8 cellular contexts compared by ENCODE assay signal in the genomic region with DNA sequence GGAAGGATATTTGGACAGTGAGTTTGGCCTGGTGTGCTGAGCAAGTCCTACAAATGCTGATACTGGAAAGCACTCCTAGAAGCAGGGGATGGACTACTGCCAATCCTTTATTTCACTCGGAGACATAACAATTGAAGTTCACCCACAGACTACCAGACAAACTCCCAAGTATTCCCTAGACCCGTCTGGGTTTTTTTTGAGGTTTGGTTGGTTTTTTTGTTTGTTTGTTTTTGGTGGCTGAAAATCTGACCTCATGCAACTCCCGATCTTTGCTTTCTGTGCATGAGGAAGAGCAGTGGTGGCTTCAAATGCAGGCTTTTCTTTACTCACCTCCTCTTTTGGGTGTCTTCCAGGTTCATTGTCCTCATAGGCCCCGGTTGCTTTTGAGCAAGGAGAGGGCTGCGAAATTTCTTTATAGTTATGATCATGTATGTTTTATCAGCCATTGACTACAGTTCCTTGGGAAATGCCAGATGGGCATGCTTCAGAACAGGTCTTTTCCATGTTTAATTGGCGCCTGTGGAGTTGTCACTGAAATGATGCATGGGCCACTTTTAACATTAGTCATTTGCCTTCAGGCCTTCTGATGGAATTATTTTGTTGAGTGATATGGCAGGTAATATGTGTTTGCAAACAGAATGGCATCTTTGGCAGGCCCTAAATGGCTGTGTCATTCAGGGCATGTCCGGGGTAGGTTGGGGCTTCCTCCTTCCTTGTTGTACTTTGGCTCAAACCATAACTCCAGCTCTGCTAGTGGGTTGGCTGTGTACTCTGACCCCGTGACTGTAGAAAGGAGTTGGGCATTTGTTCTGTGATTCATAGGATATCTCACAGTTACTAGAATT. TPM values are rescaled to one million over a fixed set of nuclear protein-coding genes. Genes with fewer than 3 reads are reported as not detected.
A peak's percentile ranks its signal among the peaks of the same experiment; 100 is the strongest.
DNase-seq lines count a peak whose midpoint lies in the region; FAIRE-seq and TF ChIP-seq lines count a peak whose summit lies in the region.

No MANE protein-coding gene starts in this region.

- H3K36me3 ChIP-seq in spleen, result no peaks in the 10 kb centered on the region

- peak; percentile 27 for DNase-seq in stimulated activated CD4-positive, alpha-beta T cell treated with anti-CD3 and anti-CD28 coated beads, Interleukin-15, amount 100 ng/mL, for 24 hours
- no peak for DNase-seq in stimulated activated CD4-positive, alpha-beta T cell treated with anti-CD3 and anti-CD28 coated beads, Interleukin-2, amount 100 ng/mL, for 48 hours
- peak; percentile 51 for DNase-seq in RPMI8226
- peak; percentile 81 for DNase-seq in fibroblast of the aortic adventitia (ENCODE audit: low read depth)
- no peak for DNase-seq in urothelium cell line (ENCODE audit: low spot score)
- no peak for DNase-seq in activated CD8-positive, alpha-beta memory T cell treated with anti-CD3 and anti-CD28 coated beads for 24 hours
- DNase-seq in HK-2 (ENCODE audit: unreplicated experiment), result no peak
- DNase-seq in spleen, result no peak

- no peak for TF ChIP-seq POLR2A in spleen (IDR thresholded peaks at IDR 0.05)

- no peaks in the 10 kb centered on the region for H3K9me3 ChIP-seq in spleen

- intact Hi-C loops in spleen (cut with DNase I; ENCODE audit: low total_unique reads), result no loop called here

- peak; percentile 74 for FAIRE-seq in urothelium cell line (lab: Jason Lieb, UNC)

- H3K27me3 ChIP-seq in spleen (replicated peaks in 1 of 7), result peaks cover 0 to 7% (median 0%) of the 10 kb centered on the region in 7 donors

- H3K4me3 ChIP-seq in fibroblast of the aortic adventitia (ENCODE audit: low read depth, low read length) (peak overlapping the region; percentile 25), spleen (peak overlapping the region in 4 of 8 donors; percentile 7 to 84 (median 38))

- TF ChIP-seq CTCF in fibroblast of the aortic adventitia (IDR thresholded peaks at IDR 0.05; ENCODE audit: insufficient read depth, low read length) (no peak), spleen (IDR thresholded peaks at IDR 0.05 in 8 of 11, conservative IDR thresholded peaks at IDR 0.05 in 3 of 11) (no peak)

- peak overlapping the region in 3 of 8 donors; percentile 10 to 89 (median 25) for H3K27ac ChIP-seq in spleen

- H3K4me1 ChIP-seq in spleen, result peaks cover 29 to 69% (median 41%) of the 10 kb centered on the region in 6 donors

- 55 to 62% (median 56%) methylated on average over 8 of the region's 8 CpGs for WGBS in spleen, 5 donors

RNA-seq across cellular contexts. Expression of gene PLCXD2, which starts 1.9 kb away (rescaled TPM):
- total RNA-seq in fibroblast of the aortic adventitia (ENCODE audit: low replicate concordance) (3.2 TPM in 1 of 2 replicates, not detected in the other), spleen (1 to 10 TPM; 2.9 to 6.0 (median 3.4) TPM)
- under 1 TPM; 0.30 to 0.53 (median 0.35) TPM for polyA plus RNA-seq in spleen

Comparison
In these comparisons a context has a peak if more than half of its experiments do, and no peak if none do; other contexts are left out.
1. DNase-seq: peak in stimulated activated CD4-positive, alpha-beta T cell treated with anti-CD3 and anti-CD28 coated beads, Interleukin-15, amount 100 ng/mL, for 24 hours (single experiment), RPMI8226 (single experiment) and fibroblast of the aortic adventitia (single experiment); none in stimulated activated CD4-positive, alpha-beta T cell treated with anti-CD3 and anti-CD28 coated beads, Interleukin-2, amount 100 ng/mL, for 48 hours (0 of 2), urothelium cell line (single experiment), activated CD8-positive, alpha-beta memory T cell treated with anti-CD3 and anti-CD28 coated beads for 24 hours (single experiment), HK-2 (single experiment) and spleen (single experiment).